1 cellular context compared by ENCODE assay signal in genomic region chr9:129400001-129400970, GRCh38.
TF ChIP-seq lines count a peak whose summit lies in the region.

No MANE protein-coding gene starts in this region.

TF ChIP-seq in GM23338, 12 proteins besides CTCF, POLR2A, EP300 and RAD21 (continued from another document):
- no peak for TF ChIP-seq ZNF462 (CRISPR knock-in tag; IDR thresholded peaks at IDR 0.05)
- no peak for TF ChIP-seq ZNF331 (CRISPR knock-in tag; IDR thresholded peaks at IDR 0.05; ENCODE audit: low read depth)
